ENCODE assay signal across 1 cellular context in the genomic region with DNA sequence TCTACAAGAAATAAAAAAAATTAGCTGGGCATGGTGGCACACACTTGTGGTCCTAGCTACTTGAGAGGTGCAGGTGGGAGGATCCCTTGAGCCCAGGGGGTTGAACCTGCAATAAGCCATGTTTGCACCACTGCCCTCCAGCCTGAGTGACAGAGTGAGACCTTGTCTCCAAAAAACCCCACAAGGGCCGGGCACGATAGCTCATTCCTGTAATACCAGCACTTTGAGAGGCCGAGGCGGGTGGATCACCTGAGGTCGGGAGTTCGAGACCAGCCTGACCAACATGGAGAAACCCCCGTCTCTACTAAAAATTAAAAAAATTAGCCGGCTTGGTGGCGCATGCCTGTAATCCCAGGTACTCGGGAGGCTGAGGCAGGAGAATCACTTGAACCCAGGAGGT.
TF ChIP-seq lines count a peak whose summit lies in the region.

No MANE protein-coding gene starts in this region.

TF ChIP-seq in HepG2, 621 proteins besides CTCF, POLR2A, EP300 and RAD21:
- TF ChIP-seq, protein P1, sequence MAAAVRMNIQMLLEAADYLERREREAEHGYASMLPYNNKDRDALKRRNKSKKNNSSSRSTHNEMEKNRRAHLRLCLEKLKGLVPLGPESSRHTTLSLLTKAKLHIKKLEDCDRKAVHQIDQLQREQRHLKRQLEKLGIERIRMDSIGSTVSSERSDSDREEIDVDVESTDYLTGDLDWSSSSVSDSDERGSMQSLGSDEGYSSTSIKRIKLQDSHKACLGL (CRISPR knock-in tag; IDR thresholded peaks at IDR 0.05), result 0 out of 2 replicates have a peak, but pooled peaks have one; percentile 14
- 0 out of 2 replicates have a peak, but pooled peaks have one; percentile 3 for TF ChIP-seq ZNF777 (CRISPR knock-in tag; IDR thresholded peaks at IDR 0.05)
- TF ChIP-seq NRL (CRISPR knock-in tag; IDR thresholded peaks at IDR 0.05; ENCODE audit: borderline replicate concordance), result 0 out of 2 replicates have a peak, but pooled peaks have one; percentile 34
TF ChIP-seq in HepG2: peak in this region for 3; not testable (repeated sequence) for 618.
